In the genomic region with DNA sequence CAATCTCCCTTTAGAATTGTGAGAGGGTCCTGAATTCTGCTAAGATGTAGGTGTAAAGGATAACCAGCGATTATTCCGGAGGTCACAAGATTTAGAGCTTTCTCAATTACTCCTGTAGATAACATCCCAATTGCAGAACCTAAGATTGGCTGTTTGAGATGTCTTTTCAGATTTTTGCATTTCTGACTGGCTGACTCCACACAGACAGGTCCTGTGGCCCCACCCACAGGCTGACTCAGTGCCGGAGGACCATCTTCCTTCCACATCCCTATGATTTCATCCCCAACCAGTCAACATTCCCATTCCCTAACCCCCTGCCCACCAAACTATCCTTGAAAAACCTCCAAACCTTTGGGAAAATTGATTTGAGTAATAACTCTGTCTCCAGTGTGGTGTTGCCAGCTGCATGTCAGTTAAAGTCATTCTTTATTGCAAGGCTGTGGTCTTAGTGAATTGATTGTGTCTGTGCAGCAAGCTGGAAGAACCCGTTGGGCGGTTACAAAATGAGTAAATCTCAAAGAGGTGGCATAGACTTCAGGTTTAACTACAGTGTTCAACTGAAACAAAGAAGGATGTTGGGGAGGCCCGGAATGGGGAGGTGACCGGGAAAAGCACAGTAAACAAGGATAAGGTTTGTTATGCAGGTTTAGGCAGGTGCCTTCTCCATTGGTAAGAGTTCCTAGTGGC, we compare ENCODE assay signal across 12 cellular contexts. TPM values are rescaled to one million over a fixed set of nuclear protein-coding genes. Genes with fewer than 3 reads are reported as not detected.
DNase-seq lines count a peak whose midpoint lies in the region; ATAC-seq, FAIRE-seq and TF ChIP-seq lines count a peak whose summit lies in the region.
"Had no signal": no experiment of that assay in that cellular context is flagged by ENCODE, and none has a peak within 500 bp of the region (broad histone marks: within the 10 kb centered on the region; RNA-seq: fewer than 3 reads in every experiment).

No MANE protein-coding gene starts in this region.

- 30% methylated on average over 7 of the region's 7 CpGs for WGBS in GM12878 (ENCODE audit: insufficient coverage, insufficient replicate concordance, low lambda C conversion rate, missing lambda C conversion rate)

- RAD21 ChIA-PET in GM12878 (lab: Charles Lee; ENCODE audit: unreplicated experiment) = interaction anchor here (1.1 kb wide), 1 partner anchor 10 kb away, joined by 5 read pairs; the partner anchor contains the start of gene FNTB

- H3K79me2 ChIP-seq in GM12878 (ENCODE audit: control insufficient read depth, insufficient read depth, low read length) = peaks cover 60% of the 10 kb centered on the region

- no peaks in the 10 kb centered on the region for H4K20me1 ChIP-seq in GM12878 (ENCODE audit: control insufficient read depth, insufficient read depth)

- H3K36me3 Mint-ChIP-seq in naive thymus-derived CD4-positive, alpha-beta T cell = peaks cover 0 to 17% (median 0%) of the 10 kb centered on the region in 5 donors

- H3K4me1 Mint-ChIP-seq in naive thymus-derived CD4-positive, alpha-beta T cell = peaks cover 5 to 20% (median 12%) of the 10 kb centered on the region in 7 donors

- H3K4me2 ChIP-seq in GM12878 (ENCODE audit: control insufficient read depth, insufficient read depth) = peak overlapping the region; percentile 78

- H3K27me3 Mint-ChIP-seq in naive thymus-derived CD4-positive, alpha-beta T cell = no peaks in the 10 kb centered on the region
- H3K27me3 Mint-ChIP-seq: activated naive CD4-positive, alpha-beta T cell treated with anti-CD3 and anti-CD28 coated beads, Interleukin-2, amount 10 ng/mL, durations not matched to agents 7 days and 5 days had no signal

- no peak for TF ChIP-seq EP300 in GM12878 (IDR thresholded peaks at IDR 0.05; ENCODE audit: borderline replicate concordance in 1 of 2, control insufficient read depth in 1 of 2, low read depth in 2 of 2, low read length in 2 of 2)

- FAIRE-seq in HTR-8/SVneo (lab: Jason Lieb, UNC) (peak; percentile 92), GM12878 (lab: Jason Lieb, UNC) (no peak)

- BruUV-seq in GM12878 (replicated peaks; lab: Mats Ljungman, UMichigan) = no TSS peak

- TF ChIP-seq POLR2A in GM12878 (IDR thresholded peaks at IDR 0.05; ENCODE audit: low read depth, low read length) = no peak

- SMC1A ChIA-PET in GM12878 (lab: Charles Lee; ENCODE audit: uncharacterized antibody, unreplicated experiment) = interaction anchor here (6.6 kb wide), 1 partner anchor 9 kb away, joined by 55 read pairs; the partner anchor contains the start of gene FNTB

- H3K9me3 ChIP-seq in GM12878 (replicated peaks; ENCODE audit: control insufficient read depth, insufficient read depth, low read length) (no peaks in the 10 kb centered on the region), HAP-1 (no peaks in the 10 kb centered on the region), upper lobe of right lung (no peaks in the 10 kb centered on the region)
- H3K9me3 ChIP-seq in naive thymus-derived CD4-positive, alpha-beta T cell (ENCODE audit: control insufficient read depth in 2 of 3, low read length in 3 of 3) = no peaks in the 10 kb centered on the region

- H3K27ac ChIP-seq in GM12878 (ENCODE audit: control insufficient read depth, insufficient read depth) = peak overlapping the region; percentile 74
- no peak overlapping the region for H3K27ac ChIP-seq in naive thymus-derived CD4-positive, alpha-beta T cell (ENCODE audit: low read depth, low read length)
- no peak overlapping the region for H3K27ac ChIP-seq in upper lobe of right lung

- no peak for TF ChIP-seq RAD21 in GM12878 (IDR thresholded peaks at IDR 0.05; ENCODE audit: insufficient read depth, low read depth, low read length)

- H3K27ac Mint-ChIP-seq in naive thymus-derived CD4-positive, alpha-beta T cell = no peak overlapping the region
- H3K27ac Mint-ChIP-seq: activated naive CD4-positive, alpha-beta T cell treated with anti-CD3 and anti-CD28 coated beads, Interleukin-2, amount 10 ng/mL, durations not matched to agents 7 days and 5 days had no signal

- no peak overlapping the region for H3K9ac ChIP-seq in GM12878 (ENCODE audit: control insufficient read depth, insufficient read depth, low read length)

- TF ChIP-seq CTCF in GM12878 (IDR thresholded peaks at IDR 0.05 in 2 of 3, conservative IDR thresholded peaks at IDR 0.05 in 1 of 3; ENCODE audit: control insufficient read depth in 2 of 3, extremely low read depth in 1 of 3, insufficient read depth in 1 of 3, low read depth in 3 of 3, low read length in 3 of 3) (no peak), upper lobe of right lung (IDR thresholded peaks at IDR 0.05) (no peak)

- POLR2A ChIA-PET in GM12878 (lab: Charles Lee) = interaction anchor here (0.8 kb wide), 2 partner anchors 10 to 173 kb away, joined by 3 to 5 read pairs; no protein-coding TSS in a partner anchor
- POLR2A ChIA-PET in naive thymus-derived CD4-positive, alpha-beta T cell (lab: Charles Lee) = no interaction called here

- H3K4me3 Mint-ChIP-seq in naive thymus-derived CD4-positive, alpha-beta T cell = no peak overlapping the region
- H3K4me3 Mint-ChIP-seq: activated naive CD4-positive, alpha-beta T cell treated with anti-CD3 and anti-CD28 coated beads, Interleukin-2, amount 10 ng/mL, durations not matched to agents 7 days and 5 days had no signal

- intact Hi-C loops in GM12878 (cut with micrococcal nuclease; ENCODE audit: unreplicated experiment) = no loop called here
- intact Hi-C loops in naive thymus-derived CD4-positive, alpha-beta T cell (cut with micrococcal nuclease) = no loop called here
- intact Hi-C loops in upper lobe of right lung (cut with DNase I) = no loop called here

- H3K4me1 ChIP-seq in GM12878 (ENCODE audit: control insufficient read depth, insufficient read depth, low read length) (peaks cover 29% of the 10 kb centered on the region), HAP-1 (peaks cover 13% of the 10 kb centered on the region), upper lobe of right lung (peaks cover 13% of the 10 kb centered on the region)
- H3K4me1 ChIP-seq in naive thymus-derived CD4-positive, alpha-beta T cell (ENCODE audit: control insufficient read depth in 2 of 2, insufficient read depth in 2 of 2, low read length in 2 of 2) = no peaks in the 10 kb centered on the region

- H3K4me3 ChIP-seq in GM12878 (peak overlapping the region; percentile 47), HAP-1 (no peak overlapping the region), upper lobe of right lung (no peak overlapping the region)
- no peak overlapping the region for H3K4me3 ChIP-seq in naive thymus-derived CD4-positive, alpha-beta T cell (ENCODE audit: low read length)

- H3K36me3 ChIP-seq in GM12878 (ENCODE audit: control insufficient read depth in 2 of 2, insufficient read depth in 2 of 2, low read length in 1 of 2) (no peaks in the 10 kb centered on the region), HAP-1 (replicated peaks) (no peaks in the 10 kb centered on the region), upper lobe of right lung (no peaks in the 10 kb centered on the region)
- H3K36me3 ChIP-seq in naive thymus-derived CD4-positive, alpha-beta T cell (ENCODE audit: control insufficient read depth in 2 of 3, insufficient read depth in 3 of 3, low read length in 3 of 3) = no peaks in the 10 kb centered on the region

- ATAC-seq in GM18868 (IDR thresholded peaks at IDR 0.05; ENCODE audit: unreplicated experiment) = peak; percentile 57
- peak; percentile 72 for ATAC-seq in GM12878
- peak; percentile 49 for ATAC-seq in naive thymus-derived CD4-positive, alpha-beta T cell
- ATAC-seq in upper lobe of right lung = no peak

- no peaks in the 10 kb centered on the region for H3K9me3 Mint-ChIP-seq in naive thymus-derived CD4-positive, alpha-beta T cell
- H3K9me3 Mint-ChIP-seq: activated naive CD4-positive, alpha-beta T cell treated with anti-CD3 and anti-CD28 coated beads, Interleukin-2, amount 10 ng/mL, durations not matched to agents 7 days and 5 days had no signal

- peak overlapping the region; percentile 1 for H2AFZ ChIP-seq in GM12878 (ENCODE audit: control insufficient read depth, low read depth, low read length)

- CTCF ChIA-PET in GM12878 (lab: Yijun Ruan, JAX) = interaction anchor here (0.6 to 8.5 kb wide), 4 partner anchors 10 to 124 kb away, joined by 3 to 67 read pairs (median 7); partner anchors contain the start of gene FNTB
- CTCF ChIA-PET in naive thymus-derived CD4-positive, alpha-beta T cell (lab: Charles Lee) = interaction anchor here (0.6 kb wide), 1 partner anchor 334 kb away, joined by 4 read pairs; no protein-coding TSS in a partner anchor

- no peak for DNase-seq in HTR-8/SVneo (ENCODE audit: insufficient read length, low spot score)
- DNase-seq in GM12878 (ENCODE audit: low read depth, low spot score) = no peak
- no peak for DNase-seq in naive thymus-derived CD4-positive, alpha-beta T cell
- DNase-seq in NCI-H2227 (lab: John Stamatoyannopoulos, UW; ENCODE audit: unreplicated experiment) = no peak
- DNase-seq in HAP-1 (ENCODE audit: low spot score in 2 of 2) = no peak
- no peak for DNase-seq in upper lobe of right lung
- DNase-seq in HPDE6-E6E7 (ENCODE audit: extremely low spot score) = no peak
- DNase-seq: activated naive CD4-positive, alpha-beta T cell treated with anti-CD3 and anti-CD28 coated beads, Interleukin-2, amount 10 ng/mL, durations not matched to agents 7 days and 5 days; DMS153; NCI-H2029 had no signal

- in situ Hi-C loops in GM12878 (cut with MboI) (no loop called here), HAP-1 (cut with MboI; ENCODE audit: low sequenced_read_pairs) (no loop called here)

- H3K27me3 ChIP-seq in GM12878 (replicated peaks in 1 of 2; ENCODE audit: control insufficient read depth in 2 of 2, insufficient read depth in 2 of 2, low read length in 1 of 2) (no peaks in the 10 kb centered on the region), HAP-1 (ENCODE audit: low read depth) (no peaks in the 10 kb centered on the region), upper lobe of right lung (no peaks in the 10 kb centered on the region)
- H3K27me3 ChIP-seq in naive thymus-derived CD4-positive, alpha-beta T cell (ENCODE audit: control insufficient read depth in 2 of 2, insufficient read depth in 2 of 2, low read length in 2 of 2) = no peaks in the 10 kb centered on the region

RNA-seq across cellular contexts. Expression of gene FNTB, which starts 10.6 kb away (rescaled TPM):
- total RNA-seq in GM12878 (2013; cell fraction: nucleolus; rRNA removed) = 51.3 and 59.8 TPM in 2 replicates
- total RNA-seq in GM12878 (2014; rRNA removed) (10.1 and 11.1 TPM in 2 replicates), GM12878 (2014; rRNA removed; fragmentation: Illumina TruSeq; extraction: Trizol) (13.6 and 14.7 TPM in 2 replicates), GM12878 (2021) (16.3 and 17.3 TPM in 2 replicates), upper lobe of right lung (14.2 TPM)
- polyA plus RNA-seq in GM12878 (2011; ENCODE audit: low read depth) = 10.5 TPM
- polyA plus RNA-seq in GM12878 (2011; rRNA removed) (19.6 and 25.1 TPM in 2 replicates), GM12878 (2014; fragmentation: Illumina TruSeq; extraction: Trizol) (16.0 and 17.4 TPM in 2 replicates), GM12878 (2014; fragmentation: Nextera tagmentation; extraction: Ambion mirVana) (10 to 100 TPM; 10.4 to 14.2 TPM), GM12878 (2014; rRNA removed) (16.0 and 18.1 TPM in 2 replicates), GM12878 (2016; fragmentation: Nextera tagmentation; extraction: Ambion mirVana) (10 to 100 TPM; 22.4 to 22.9 TPM)
- 29.0 and 33.2 TPM in 2 replicates for polyA plus RNA-seq in GM12878 (2011; cell fraction: cytosol; rRNA removed)
- 38.8 and 60.2 TPM in 2 replicates for polyA plus RNA-seq in GM12878 (2011; cell fraction: nucleus; rRNA removed)
- polyA plus RNA-seq in GM12878 (2012) = 12.3 and 15.5 TPM in 2 replicates
- polyA minus RNA-seq in GM12878 (2011; rRNA and poly(A)+ RNA removed) = 36.6 and 43.7 TPM in 2 replicates
- polyA minus RNA-seq in GM12878 (2011; cell fraction: cytosol; rRNA and poly(A)+ RNA removed) = 12.2 and 14.3 TPM in 2 replicates
- polyA minus RNA-seq in GM12878 (2011; cell fraction: nucleus; rRNA and poly(A)+ RNA removed) = 31.7 and 35.3 TPM in 2 replicates
- 10 to 100 TPM; 10.4 to 19.7 (median 12.9) TPM for total RNA-seq in naive thymus-derived CD4-positive, alpha-beta T cell
- 1 to 10 TPM; 4.0 to 7.7 TPM for polyA plus RNA-seq in naive thymus-derived CD4-positive, alpha-beta T cell

RNA-seq across cellular contexts. Expression of gene RAB15, which starts 25.1 kb away (rescaled TPM):
- 0.76 and 1.8 TPM in 2 replicates for total RNA-seq in GM12878 (2013; cell fraction: nucleolus; rRNA removed)
- total RNA-seq in GM12878 (2014; rRNA removed) (2.3 and 2.9 TPM in 2 replicates), GM12878 (2014; rRNA removed; fragmentation: Illumina TruSeq; extraction: Trizol) (2.4 and 2.5 TPM in 2 replicates), GM12878 (2021) (2.6 and 2.8 TPM in 2 replicates), upper lobe of right lung (21.5 TPM)
- polyA plus RNA-seq in GM12878 (2011; ENCODE audit: low read depth) = 1.5 TPM
- polyA plus RNA-seq in GM12878 (2011; rRNA removed) (0.77 and 0.81 TPM in 2 replicates), GM12878 (2014; fragmentation: Illumina TruSeq; extraction: Trizol) (1.6 and 3.0 TPM in 2 replicates), GM12878 (2014; fragmentation: Nextera tagmentation; extraction: Ambion mirVana) (1 to 10 TPM in 1 of 2 experiments, under 1 TPM in 1; 0.32 to 1.0 TPM), GM12878 (2014; rRNA removed) (2.5 and 3.9 TPM in 2 replicates), GM12878 (2016; fragmentation: Nextera tagmentation; extraction: Ambion mirVana) (1 to 10 TPM; 1.0 to 1.8 TPM)
- polyA plus RNA-seq in GM12878 (2011; cell fraction: cytosol; rRNA removed) = 0.72 and 0.94 TPM in 2 replicates
- polyA plus RNA-seq in GM12878 (2011; cell fraction: nucleus; rRNA removed) = 5.4 and 8.7 TPM in 2 replicates
- polyA plus RNA-seq in GM12878 (2012) = 1.8 and 2.3 TPM in 2 replicates
- polyA minus RNA-seq in GM12878 (2011; rRNA and poly(A)+ RNA removed) = 0.41 and 0.88 TPM in 2 replicates
- 0.40 TPM in 1 of 2 replicates, not detected in the other for polyA minus RNA-seq in GM12878 (2011; cell fraction: cytosol; rRNA and poly(A)+ RNA removed)
- polyA minus RNA-seq in GM12878 (2011; cell fraction: nucleus; rRNA and poly(A)+ RNA removed) = 0.24 and 0.48 TPM in 2 replicates
- 1 to 10 TPM; 4.9 to 7.1 (median 5.9) TPM for total RNA-seq in naive thymus-derived CD4-positive, alpha-beta T cell
- 10 to 100 TPM in 1 of 2 donors, 1 to 10 TPM in 1; 4.7 to 11.1 TPM for polyA plus RNA-seq in naive thymus-derived CD4-positive, alpha-beta T cell

RNA-seq across cellular contexts. Expression of gene GPX2, which starts 54.7 kb away (rescaled TPM):
- total RNA-seq in GM12878 (2013; cell fraction: nucleolus; rRNA removed) = not detected in 2 replicates
- total RNA-seq in GM12878 (2014; rRNA removed) = not detected in 2 replicates
- not detected in 2 replicates for total RNA-seq in GM12878 (2014; rRNA removed; fragmentation: Illumina TruSeq; extraction: Trizol)
- 0.85 TPM in 1 of 2 replicates, not detected in the other for total RNA-seq in GM12878 (2021)
- polyA plus RNA-seq in GM12878 (2011; ENCODE audit: low read depth) = not detected
- not detected in 2 replicates for polyA plus RNA-seq in GM12878 (2011; rRNA removed)
- not detected in 2 replicates for polyA plus RNA-seq in GM12878 (2011; cell fraction: cytosol; rRNA removed)
- not detected in 2 replicates for polyA plus RNA-seq in GM12878 (2011; cell fraction: nucleus; rRNA removed)
- polyA plus RNA-seq in GM12878 (2012) = 0.15 and 0.32 TPM in 2 replicates
- polyA plus RNA-seq in GM12878 (2014; fragmentation: Illumina TruSeq; extraction: Trizol) = not detected in 2 replicates
- not detected for polyA plus RNA-seq in GM12878 (2014; fragmentation: Nextera tagmentation; extraction: Ambion mirVana)
- not detected in 2 replicates for polyA plus RNA-seq in GM12878 (2014; rRNA removed)
- polyA plus RNA-seq in GM12878 (2016; fragmentation: Nextera tagmentation; extraction: Ambion mirVana) = not detected
- polyA minus RNA-seq in GM12878 (2011; rRNA and poly(A)+ RNA removed) = not detected in 2 replicates
- not detected in 2 replicates for polyA minus RNA-seq in GM12878 (2011; cell fraction: cytosol; rRNA and poly(A)+ RNA removed)
- polyA minus RNA-seq in GM12878 (2011; cell fraction: nucleus; rRNA and poly(A)+ RNA removed) = not detected in 2 replicates
- not detected for total RNA-seq in naive thymus-derived CD4-positive, alpha-beta T cell
- polyA plus RNA-seq in naive thymus-derived CD4-positive, alpha-beta T cell = not detected
- total RNA-seq in upper lobe of right lung = 0.69 TPM
- total RNA-seq: dermis microvascular lymphatic vessel endothelial cell had no signal
